ENCODE assay signal across 8 cellular contexts in genomic region chr1:182789138-182790076, GRCh38. TPM values are rescaled to one million over a fixed set of nuclear protein-coding genes. Genes with fewer than 3 reads are reported as not detected.
A peak's percentile ranks its signal among the peaks of the same experiment; 100 is the strongest.
DNase-seq lines count a peak whose midpoint lies in the region; ATAC-seq and TF ChIP-seq lines count a peak whose summit lies in the region.

Gene NPL, plus strand, starts transcription at chr1:182789773. Its CDS starts 4,599 bp downstream, at chr1:182794372.

- 2% methylated on average over 93 of the region's 93 CpGs for WGBS in HUES64

- BruUV-seq in PC-9 (replicated peaks; lab: Mats Ljungman, UMichigan), result TSS peak; percentile 49

- CTCF ChIA-PET in PC-9 (lab: Charles Lee), result interaction anchor here (0.6 kb wide), 1 partner anchor 575 kb away, joined by 4 read pairs; no protein-coding TSS in a partner anchor
- CTCF ChIA-PET in naive thymus-derived CD4-positive, alpha-beta T cell (lab: Charles Lee), result interaction anchor here (14.1 kb wide), 1 partner anchor 189 kb away, joined by 403 read pairs; the partner anchor contains the start of gene RGS16

- peak; percentile 93 for ATAC-seq in GM21447 (IDR thresholded peaks at IDR 0.05; ENCODE audit: unreplicated experiment)
- ATAC-seq in naive thymus-derived CD4-positive, alpha-beta T cell, result peak; percentile 97

- no peaks in the 10 kb centered on the region for H4K20me1 ChIP-seq in PC-9 (ENCODE audit: insufficient read depth)

- H2AFZ ChIP-seq in PC-9, result peak within 1 kb of the TSS; percentile 98

- no peak within 1 kb of the TSS for H3K27ac ChIP-seq in HUES64 (ENCODE audit: low read depth, low read length)
- no peak within 1 kb of the TSS for H3K27ac ChIP-seq in PC-9
- peak within 1 kb of the TSS; percentile 68 for H3K27ac ChIP-seq in naive thymus-derived CD4-positive, alpha-beta T cell (ENCODE audit: low read depth, low read length)

- no peaks in the 10 kb centered on the region for H3K9me3 Mint-ChIP-seq in naive thymus-derived CD4-positive, alpha-beta T cell

- H3F3A ChIP-seq in PC-9 (ENCODE audit: insufficient read depth, low read depth), result no peaks in the 10 kb centered on the region

- H3K4me3 ChIP-seq in HUES64 (ENCODE audit: low read length) (peak within 1 kb of the TSS; percentile 62), PC-9 (peak within 1 kb of the TSS; percentile 63)
- peak within 1 kb of the TSS; percentile 94 for H3K4me3 ChIP-seq in naive thymus-derived CD4-positive, alpha-beta T cell (ENCODE audit: low read length)

- peaks cover 0 to 13% (median 5%) of the 10 kb centered on the region in 5 donors for H3K36me3 Mint-ChIP-seq in naive thymus-derived CD4-positive, alpha-beta T cell

- H3K9me3 ChIP-seq in HUES64 (ENCODE audit: insufficient read depth, low read depth, low read length) (no peaks in the 10 kb centered on the region), PC-9 (ENCODE audit: insufficient read depth, low read depth) (no peaks in the 10 kb centered on the region)
- no peaks in the 10 kb centered on the region for H3K9me3 ChIP-seq in naive thymus-derived CD4-positive, alpha-beta T cell (ENCODE audit: control insufficient read depth in 2 of 3, low read length in 3 of 3)

- DNase-seq in DMS 273 (lab: John Stamatoyannopoulos, UW; ENCODE audit: unreplicated experiment) (peak; percentile 93), PC-9 (peak in 1 of 2 experiments; percentile 75), fibroblast of gingiva (ENCODE audit: low read depth) (peak; percentile 75)
- DNase-seq in activated T-cell treated with anti-CD3 and anti-CD28 coated beads, Interleukin-2, amount 50 U/mL, for 48 hours, result peak; percentile 83 to 90
- DNase-seq in naive thymus-derived CD4-positive, alpha-beta T cell, result peak; percentile 78 to 88 (median 86)
- peak; percentile 72 to 85 (median 82) for DNase-seq in stimulated activated naive CD4-positive, alpha-beta T cell (lab: John Stamatoyannopoulos, UW)

- H3K27me3 ChIP-seq in HUES64 (ENCODE audit: insufficient read depth, low read length) (peaks cover 57% of the 10 kb centered on the region), PC-9 (ENCODE audit: insufficient read depth, low read depth) (peaks cover 8% of the 10 kb centered on the region; the same call in 1 of the 2 replicates)
- H3K27me3 ChIP-seq in naive thymus-derived CD4-positive, alpha-beta T cell (ENCODE audit: control insufficient read depth in 2 of 2, insufficient read depth in 2 of 2, low read length in 2 of 2), result no peaks in the 10 kb centered on the region

- H3K36me3 ChIP-seq in HUES64 (ENCODE audit: insufficient read depth, low read length), result no peaks in the 10 kb centered on the region
- H3K36me3 ChIP-seq in PC-9 (ENCODE audit: low read depth), result no peaks in the 10 kb centered on the region
- H3K36me3 ChIP-seq in naive thymus-derived CD4-positive, alpha-beta T cell (ENCODE audit: control insufficient read depth in 2 of 3, insufficient read depth in 3 of 3, low read length in 3 of 3), result no peaks in the 10 kb centered on the region

- H3K4me2 ChIP-seq in PC-9, result peak within 1 kb of the TSS; percentile 88

- intact Hi-C loops in PC-9 (cut with micrococcal nuclease; ENCODE audit: unreplicated experiment), result loop anchor here (10.0 kb wide), 1 partner anchor 275 kb away; no protein-coding TSS in a partner anchor
- intact Hi-C loops in naive thymus-derived CD4-positive, alpha-beta T cell (cut with micrococcal nuclease), result loop anchor here (1.0 to 5.0 kb wide), 13 partner anchors 50 to 1965 kb away; partner anchors contain the start of genes DHX9 (in 2 of the 2), GLUL (in 2 of the 2), RNASEL (in 2 of the 2) and ARPC5 (in 1 of the 2)

- H3K27ac Mint-ChIP-seq in naive thymus-derived CD4-positive, alpha-beta T cell, result peak within 1 kb of the TSS; percentile 45 to 94 (median 87)

- no peaks in the 10 kb centered on the region for H3K9me2 ChIP-seq in PC-9 (ENCODE audit: insufficient read depth)

- peak within 1 kb of the TSS; percentile 72 for H3K9ac ChIP-seq in HUES64 (ENCODE audit: low read depth, low read length)

- peaks cover 8 to 18% (median 15%) of the 10 kb centered on the region in 7 donors for H3K4me1 Mint-ChIP-seq in naive thymus-derived CD4-positive, alpha-beta T cell

- peaks cover 0 to 38% (median 0%) of the 10 kb centered on the region in 5 donors for H3K27me3 Mint-ChIP-seq in naive thymus-derived CD4-positive, alpha-beta T cell

- no peaks in the 10 kb centered on the region for H3K79me2 ChIP-seq in PC-9 (ENCODE audit: low read depth)

- no peak for TF ChIP-seq CTCF in PC-9 (conservative IDR thresholded peaks at IDR 0.05)

- H3K4me3 Mint-ChIP-seq in naive thymus-derived CD4-positive, alpha-beta T cell, result peak within 1 kb of the TSS; percentile 88 to 96 (median 94)

- POLR2A ChIA-PET in PC-9 (lab: Charles Lee; ENCODE audit: unreplicated experiment), result no interaction called here
- POLR2A ChIA-PET in naive thymus-derived CD4-positive, alpha-beta T cell (lab: Charles Lee), result interaction anchor here (0.5 to 2.9 kb wide), 10 partner anchors 8 to 203 kb away, joined by 3 to 32 read pairs (median 4); partner anchors contain the start of genes DHX9, RGS16 and RNASEL

- H3K4me1 ChIP-seq in HUES64 (ENCODE audit: insufficient read depth, low read length), result no peaks in the 10 kb centered on the region
- H3K4me1 ChIP-seq in PC-9 (replicated peaks; ENCODE audit: insufficient read depth), result peaks cover 6% of the 10 kb centered on the region
- H3K4me1 ChIP-seq in naive thymus-derived CD4-positive, alpha-beta T cell (ENCODE audit: control insufficient read depth in 2 of 2, insufficient read depth in 2 of 2, low read length in 2 of 2), result peaks cover 8 to 13% of the 10 kb centered on the region in 2 donors

RNA-seq across cellular contexts. Expression of gene NPL, which starts in this region (rescaled TPM):
- polyA plus RNA-seq in HUES64 (2013, experiment 1 of 2), result 1.8 TPM
- polyA plus RNA-seq in HUES64 (2013, experiment 2 of 2), result 1.9 TPM
- total RNA-seq in PC-9 (2021), result 2.3 and 3.0 TPM in 2 replicates
- 10 to 100 TPM in 2 of 5 experiments, 1 to 10 TPM in 3; 3.0 to 20.8 (median 9.9) TPM for total RNA-seq in naive thymus-derived CD4-positive, alpha-beta T cell
- 1 to 10 TPM; 5.3 to 6.9 TPM for polyA plus RNA-seq in naive thymus-derived CD4-positive, alpha-beta T cell
